Comparison of ENCODE assay signal across 1 cellular context in the genomic region with DNA sequence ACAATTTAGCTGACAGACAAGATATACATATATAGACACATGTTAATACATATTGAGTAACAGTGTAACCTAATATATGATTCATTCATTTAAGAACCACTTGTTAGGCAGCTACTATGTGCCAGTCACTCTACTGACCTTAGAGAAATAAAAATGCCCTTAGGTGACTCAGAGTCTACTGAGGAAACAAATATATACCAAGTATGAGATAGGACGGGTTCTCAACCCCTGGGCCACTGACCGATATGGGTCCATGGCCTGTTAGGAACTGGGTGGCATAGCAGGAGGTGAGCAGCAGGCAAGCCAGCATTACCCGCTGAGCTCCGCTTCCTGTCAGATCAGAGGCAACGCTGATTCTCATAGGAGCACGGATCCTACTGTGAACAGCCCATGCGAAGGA.
TF ChIP-seq lines count a peak whose summit lies in the region.

No MANE protein-coding gene starts in this region.

TF ChIP-seq in GM23338, 12 proteins besides CTCF, POLR2A, EP300 and RAD21 (continued from another document):
- TF ChIP-seq, protein P1, sequence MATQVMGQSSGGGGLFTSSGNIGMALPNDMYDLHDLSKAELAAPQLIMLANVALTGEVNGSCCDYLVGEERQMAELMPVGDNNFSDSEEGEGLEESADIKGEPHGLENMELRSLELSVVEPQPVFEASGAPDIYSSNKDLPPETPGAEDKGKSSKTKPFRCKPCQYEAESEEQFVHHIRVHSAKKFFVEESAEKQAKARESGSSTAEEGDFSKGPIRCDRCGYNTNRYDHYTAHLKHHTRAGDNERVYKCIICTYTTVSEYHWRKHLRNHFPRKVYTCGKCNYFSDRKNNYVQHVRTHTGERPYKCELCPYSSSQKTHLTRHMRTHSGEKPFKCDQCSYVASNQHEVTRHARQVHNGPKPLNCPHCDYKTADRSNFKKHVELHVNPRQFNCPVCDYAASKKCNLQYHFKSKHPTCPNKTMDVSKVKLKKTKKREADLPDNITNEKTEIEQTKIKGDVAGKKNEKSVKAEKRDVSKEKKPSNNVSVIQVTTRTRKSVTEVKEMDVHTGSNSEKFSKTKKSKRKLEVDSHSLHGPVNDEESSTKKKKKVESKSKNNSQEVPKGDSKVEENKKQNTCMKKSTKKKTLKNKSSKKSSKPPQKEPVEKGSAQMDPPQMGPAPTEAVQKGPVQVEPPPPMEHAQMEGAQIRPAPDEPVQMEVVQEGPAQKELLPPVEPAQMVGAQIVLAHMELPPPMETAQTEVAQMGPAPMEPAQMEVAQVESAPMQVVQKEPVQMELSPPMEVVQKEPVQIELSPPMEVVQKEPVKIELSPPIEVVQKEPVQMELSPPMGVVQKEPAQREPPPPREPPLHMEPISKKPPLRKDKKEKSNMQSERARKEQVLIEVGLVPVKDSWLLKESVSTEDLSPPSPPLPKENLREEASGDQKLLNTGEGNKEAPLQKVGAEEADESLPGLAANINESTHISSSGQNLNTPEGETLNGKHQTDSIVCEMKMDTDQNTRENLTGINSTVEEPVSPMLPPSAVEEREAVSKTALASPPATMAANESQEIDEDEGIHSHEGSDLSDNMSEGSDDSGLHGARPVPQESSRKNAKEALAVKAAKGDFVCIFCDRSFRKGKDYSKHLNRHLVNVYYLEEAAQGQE (IDR thresholded peaks at IDR 0.05; ENCODE audit: unreplicated experiment): no peak
